ENCODE assay signal across 8 cellular contexts in the genomic region with DNA sequence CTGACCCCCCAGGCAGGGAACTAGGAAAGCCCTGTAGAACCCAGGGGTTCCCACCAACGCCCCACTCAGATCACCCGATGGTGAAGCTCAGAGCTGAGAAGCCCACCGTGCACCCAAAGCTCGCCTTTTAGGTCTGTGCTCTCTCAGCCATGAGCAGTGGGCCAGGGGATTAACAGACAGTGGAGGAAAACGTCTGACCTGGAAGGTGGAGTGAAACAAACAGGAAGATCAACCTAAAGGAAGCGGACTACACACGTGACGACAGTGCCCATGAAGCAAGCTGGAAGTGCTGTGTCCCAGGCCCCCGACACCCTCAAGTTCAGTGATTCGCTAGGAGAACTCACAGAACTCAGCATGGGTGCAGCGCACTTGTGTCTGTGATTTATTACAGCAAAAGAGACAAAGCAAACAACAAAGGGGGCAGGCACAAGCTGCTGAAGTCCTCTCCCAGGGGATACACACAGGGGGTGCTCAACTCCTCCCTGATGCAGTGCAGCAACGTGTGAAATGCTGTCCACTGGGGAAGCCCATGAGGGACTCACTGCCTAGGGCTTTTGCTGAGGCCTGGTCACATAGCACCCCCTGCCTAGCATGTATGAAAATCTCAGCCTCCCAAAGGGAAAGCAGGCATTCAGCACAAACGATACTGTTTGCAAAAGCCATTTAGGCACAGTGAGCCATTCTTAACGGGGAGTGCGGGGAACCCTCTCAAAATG. TPM values are rescaled to one million over a fixed set of nuclear protein-coding genes. Genes with fewer than 3 reads are reported as not detected.
DNase-seq lines count a peak whose midpoint lies in the region; ATAC-seq and TF ChIP-seq lines count a peak whose summit lies in the region.

No MANE protein-coding gene starts in this region.

- intact Hi-C loops in esophagus squamous epithelium (cut with DNase I), result no loop called here

- H3K4me1 ChIP-seq in esophagus squamous epithelium, result peaks cover 0 to 16% (median 0%) of the 10 kb centered on the region in 3 donors

- H3K9me3 ChIP-seq in esophagus squamous epithelium, result no peaks in the 10 kb centered on the region

- H3K4me3 ChIP-seq in Jurkat, Clone E6-1 (ENCODE audit: low read length), result no peak overlapping the region
- no peak overlapping the region for H3K4me3 ChIP-seq in esophagus squamous epithelium

- no peak for TF ChIP-seq POLR2A in esophagus squamous epithelium (IDR thresholded peaks at IDR 0.05)

- ATAC-seq in HG03280 (IDR thresholded peaks at IDR 0.05; ENCODE audit: unreplicated experiment) (no peak), HG03175 (IDR thresholded peaks at IDR 0.05; ENCODE audit: unreplicated experiment) (no peak)

- peak; percentile 63 for DNase-seq in DMS153 (lab: John Stamatoyannopoulos, UW)
- DNase-seq in Jurkat, Clone E6-1 (ENCODE audit: low read depth, low spot score), result peak; percentile 11
- DNase-seq in inferior parietal cortex (ENCODE audit: extremely low spot score), result peak; percentile 22
- DNase-seq in esophagus squamous epithelium (lab: John Stamatoyannopoulos, UW), result no peak
- no peak for DNase-seq in T1000 (lab: John Stamatoyannopoulos, UW)

- WGBS in esophagus squamous epithelium, 2 donors, result 70 to 73% methylated on average over 10 to 13 of the region's 15 CpGs

- TF ChIP-seq CTCF in VCaP (conservative IDR thresholded peaks at IDR 0.05), result 0 out of 2 replicates have a peak, but pooled peaks have one; percentile 6
- no peak for TF ChIP-seq CTCF in esophagus squamous epithelium (IDR thresholded peaks at IDR 0.05)

- H3K27ac ChIP-seq in VCaP (no peak overlapping the region), esophagus squamous epithelium (peak overlapping the region in 2 of 4 donors; percentile 25 to 42)

- H3K36me3 ChIP-seq in esophagus squamous epithelium, result no peaks in the 10 kb centered on the region

- H3K27me3 ChIP-seq in esophagus squamous epithelium, result no peaks in the 10 kb centered on the region

RNA-seq across cellular contexts. Expression of gene CFAP92, which starts 43.5 kb away (rescaled TPM):
- polyA plus RNA-seq in Jurkat, Clone E6-1 (2012; ENCODE audit: insufficient read depth, insufficient read length), result 0.54 TPM
- total RNA-seq in esophagus squamous epithelium, result 1 to 10 TPM in 1 of 4 donors, under 1 TPM in 3; 0.40 to 1.4 (median 0.98) TPM

RNA-seq across cellular contexts. Expression of gene EFCC1, which starts 50.7 kb away (rescaled TPM):
- not detected for polyA plus RNA-seq in Jurkat, Clone E6-1 (2012; ENCODE audit: insufficient read depth, insufficient read length)
- 1 to 10 TPM in 1 of 4 donors, under 1 TPM in 3; 0.19 to 2.9 (median 0.48) TPM for total RNA-seq in esophagus squamous epithelium

Comparison
In these comparisons a context has a peak if more than half of its experiments do, and no peak if none do; other contexts are left out.
1. DNase-seq: peak in DMS153 (single experiment), Jurkat, Clone E6-1 (single experiment) and inferior parietal cortex (single experiment); none in esophagus squamous epithelium (single experiment) and T1000 (single experiment).